In the genomic region with DNA sequence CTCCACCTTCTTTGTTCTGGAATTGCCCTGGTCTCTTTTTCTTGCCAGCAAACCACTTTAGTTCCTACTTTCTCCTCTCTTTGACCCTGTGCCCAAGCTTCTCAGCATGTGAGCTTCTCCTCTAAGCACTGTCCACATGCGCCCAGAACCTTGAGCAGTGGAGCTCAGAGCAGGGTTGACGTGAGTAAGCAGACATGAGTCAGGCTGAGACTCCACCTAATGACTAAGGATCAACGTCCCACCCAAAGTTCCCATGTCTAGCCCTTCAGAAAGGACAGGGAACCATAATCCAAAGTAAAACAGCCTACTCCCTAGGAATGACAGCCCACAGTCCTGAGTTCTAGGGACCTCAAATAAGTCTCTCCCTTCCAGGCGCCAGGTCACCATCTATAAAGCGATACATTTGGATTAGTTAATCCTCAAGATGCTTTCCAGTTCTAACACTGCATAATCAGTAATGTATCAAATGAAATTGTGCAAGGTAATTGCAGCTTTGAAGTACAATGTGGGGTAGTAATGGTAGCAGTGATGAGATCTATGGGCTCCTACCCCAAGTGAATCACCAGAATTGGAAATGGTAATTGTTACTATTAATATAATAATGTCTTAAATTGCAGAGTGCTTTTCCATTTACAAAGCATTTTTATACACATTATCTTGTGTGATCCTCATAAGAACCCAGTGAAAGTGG, we compare ENCODE assay signal across 12 cellular contexts. TPM values are rescaled to one million over a fixed set of nuclear protein-coding genes. Genes with fewer than 3 reads are reported as not detected.
DNase-seq lines count a peak whose midpoint lies in the region; ATAC-seq and TF ChIP-seq lines count a peak whose summit lies in the region.
"Had no signal": no experiment of that assay in that cellular context is flagged by ENCODE, and none has a peak within 500 bp of the region (broad histone marks: within the 10 kb centered on the region; RNA-seq: fewer than 3 reads in every experiment).

No MANE protein-coding gene starts in this region.

- H3K36me3 Mint-ChIP-seq in activated CD8-positive, alpha-beta T cell treated with anti-CD3 and anti-CD28 coated beads for 36 hours (ENCODE audit: low read depth), result no peaks in the 10 kb centered on the region
- H3K36me3 Mint-ChIP-seq in CD8-positive, alpha-beta T cell, result no peaks in the 10 kb centered on the region
- H3K36me3 Mint-ChIP-seq: memory B cell had no signal

- POLR2A ChIA-PET in RWPE1 (lab: Yijun Ruan, JAX; ENCODE audit: low non-redundant PET), result no interaction called here
- POLR2A ChIA-PET in activated CD8-positive, alpha-beta T cell treated with anti-CD3 and anti-CD28 coated beads for 36 hours (lab: Charles Lee), result no interaction called here
- POLR2A ChIA-PET in CD8-positive, alpha-beta T cell (lab: Charles Lee), result no interaction called here

- CTCF ChIA-PET in RWPE1 (lab: Yijun Ruan, JAX), result no interaction called here
- CTCF ChIA-PET in activated CD8-positive, alpha-beta T cell treated with anti-CD3 and anti-CD28 coated beads for 36 hours (lab: Charles Lee), result no interaction called here
- CTCF ChIA-PET in CD8-positive, alpha-beta T cell (lab: Charles Lee), result no interaction called here

- peak overlapping the region; percentile 88 for H3K27ac ChIP-seq in RWPE1
- no peak overlapping the region for H3K27ac ChIP-seq in CD8-positive, alpha-beta T cell (ENCODE audit: low read depth, low read length)

- no peak overlapping the region for H3K4me3 Mint-ChIP-seq in activated CD8-positive, alpha-beta T cell treated with anti-CD3 and anti-CD28 coated beads for 36 hours
- no peak overlapping the region for H3K4me3 Mint-ChIP-seq in CD8-positive, alpha-beta T cell
- H3K4me3 Mint-ChIP-seq: activated CD8-positive, alpha-beta T cell treated with anti-CD3 and anti-CD28 coated beads, Interleukin-2, amount 10 ng/mL, durations not matched to agents 7 days and 5 days; dendritic cell treated with granulocyte-macrophage colony-stimulating factor and Interleukin-4, amounts not matched to agents 40 ng/mL and 50 ng/mL, for 4 days; GM23338; memory B cell had no signal

- no peaks in the 10 kb centered on the region for H3K9me3 ChIP-seq in CD8-positive, alpha-beta T cell (ENCODE audit: low read length)

- DNase-seq in GM04504 (ENCODE audit: low read depth) (peak; percentile 92), RWPE1 (ENCODE audit: low spot score) (peak; percentile 93), fibroblast of pulmonary artery (ENCODE audit: low read depth) (peak; percentile 71), skeletal muscle cell (ENCODE audit: low read depth) (peak; percentile 91)
- DNase-seq in activated CD8-positive, alpha-beta T cell treated with anti-CD3 and anti-CD28 coated beads for 36 hours, result no peak
- DNase-seq in NK-92 treated with Interleukin-12 subunit alpha and Interleukin-12 subunit beta, amount 100 ng/mL, for 24 hours (lab: John Stamatoyannopoulos, UW), result no peak
- DNase-seq in CD8-positive, alpha-beta T cell, result no peak
- DNase-seq: activated CD8-positive, alpha-beta T cell treated with anti-CD3 and anti-CD28 coated beads, Interleukin-2, amount 10 ng/mL, durations not matched to agents 7 days and 5 days had no signal

- H3K9me3 Mint-ChIP-seq in activated CD8-positive, alpha-beta T cell treated with anti-CD3 and anti-CD28 coated beads for 36 hours, result no peaks in the 10 kb centered on the region
- no peaks in the 10 kb centered on the region for H3K9me3 Mint-ChIP-seq in CD8-positive, alpha-beta T cell
- H3K9me3 Mint-ChIP-seq: dendritic cell treated with granulocyte-macrophage colony-stimulating factor and Interleukin-4, amounts not matched to agents 40 ng/mL and 50 ng/mL, for 4 days; GM23338 had no signal

- H3K4me3 ChIP-seq in fibroblast of pulmonary artery (replicated peaks; ENCODE audit: low read depth, low read length), result no peak overlapping the region
- H3K4me3 ChIP-seq in skeletal muscle cell (ENCODE audit: low read depth, low read length), result no peak overlapping the region
- no peak overlapping the region for H3K4me3 ChIP-seq in CD8-positive, alpha-beta T cell (ENCODE audit: low read depth, low read length)
- H3K4me3 ChIP-seq: GM23338 had no signal

- no peaks in the 10 kb centered on the region for H3K27me3 Mint-ChIP-seq in activated CD8-positive, alpha-beta T cell treated with anti-CD3 and anti-CD28 coated beads for 36 hours
- H3K27me3 Mint-ChIP-seq in CD8-positive, alpha-beta T cell (ENCODE audit: low read depth), result peaks cover 6% of the 10 kb centered on the region
- H3K27me3 Mint-ChIP-seq: memory B cell had no signal

- no peaks in the 10 kb centered on the region for H3K4me1 Mint-ChIP-seq in activated CD8-positive, alpha-beta T cell treated with anti-CD3 and anti-CD28 coated beads for 36 hours (ENCODE audit: low read depth)
- no peaks in the 10 kb centered on the region for H3K4me1 Mint-ChIP-seq in CD8-positive, alpha-beta T cell (ENCODE audit: low read depth)

- no peaks in the 10 kb centered on the region for H3K36me3 ChIP-seq in CD8-positive, alpha-beta T cell (ENCODE audit: insufficient read depth, low read length)

- H3K27ac Mint-ChIP-seq in activated CD8-positive, alpha-beta T cell treated with anti-CD3 and anti-CD28 coated beads for 36 hours, result no peak overlapping the region
- H3K27ac Mint-ChIP-seq in CD8-positive, alpha-beta T cell, result no peak overlapping the region
- H3K27ac Mint-ChIP-seq: activated CD8-positive, alpha-beta T cell treated with anti-CD3 and anti-CD28 coated beads, Interleukin-2, amount 10 ng/mL, durations not matched to agents 7 days and 5 days; dendritic cell treated with granulocyte-macrophage colony-stimulating factor and Interleukin-4, amounts not matched to agents 40 ng/mL and 50 ng/mL, for 4 days; GM23338; memory B cell had no signal

- ATAC-seq in HG02852 (IDR thresholded peaks at IDR 0.05; ENCODE audit: unreplicated experiment), result no peak
- ATAC-seq in activated CD8-positive, alpha-beta T cell treated with anti-CD3 and anti-CD28 coated beads for 36 hours, result no peak
- ATAC-seq in CD8-positive, alpha-beta T cell, result no peak
- ATAC-seq: activated CD8-positive, alpha-beta T cell treated with anti-CD3 and anti-CD28 coated beads, Interleukin-2, amount 10 ng/mL, durations not matched to agents 7 days and 5 days; GM23338 had no signal

- H3K27me3 ChIP-seq in CD8-positive, alpha-beta T cell (ENCODE audit: insufficient read depth, low read length), result no peaks in the 10 kb centered on the region

- intact Hi-C loops in activated CD8-positive, alpha-beta T cell treated with anti-CD3 and anti-CD28 coated beads for 36 hours (cut with micrococcal nuclease), result no loop called here
- intact Hi-C loops in CD8-positive, alpha-beta T cell (cut with DNase I, micrococcal nuclease), result no loop called here

- no peak for TF ChIP-seq CTCF in RWPE1 (conservative IDR thresholded peaks at IDR 0.05; ENCODE audit: low read depth)
- no peak for TF ChIP-seq CTCF in fibroblast of pulmonary artery (IDR thresholded peaks at IDR 0.05; ENCODE audit: low read length, missing control alignments)
- TF ChIP-seq CTCF in activated CD8-positive, alpha-beta T cell treated with anti-CD3 and anti-CD28 coated beads for 36 hours (IDR thresholded peaks at IDR 0.05), result no peak
- no peak for TF ChIP-seq CTCF in CD8-positive, alpha-beta T cell (IDR thresholded peaks at IDR 0.05)

- no peaks in the 10 kb centered on the region for H3K4me1 ChIP-seq in CD8-positive, alpha-beta T cell (ENCODE audit: insufficient read depth, low read length)

RNA-seq across cellular contexts. Expression of a gene that starts 44.5 kb away (rescaled TPM):
- total RNA-seq in activated CD8-positive, alpha-beta T cell treated with anti-CD3 and anti-CD28 coated beads for 36 hours, result under 1 TPM in 1 of 2 experiments, not detected in 1; 0.18 TPM
- total RNA-seq in CD8-positive, alpha-beta T cell, result not detected

Comparison
In these comparisons a context has a peak if more than half of its experiments do, and no peak if none do; other contexts are left out.
1. DNase-seq: peak in GM04504 (single experiment), RWPE1 (single experiment), fibroblast of pulmonary artery (single experiment) and skeletal muscle cell (single experiment); none in activated CD8-positive, alpha-beta T cell treated with anti-CD3 and anti-CD28 coated beads for 36 hours (single experiment), NK-92 treated with Interleukin-12 subunit alpha and Interleukin-12 subunit beta, amount 100 ng/mL, for 24 hours (single experiment) and CD8-positive, alpha-beta T cell (0 of 7).